23 cellular contexts compared by ENCODE assay signal in genomic region chr14:67442139-67442906, GRCh38. TPM values are rescaled to one million over a fixed set of nuclear protein-coding genes. Genes with fewer than 3 reads are reported as not detected.
A peak's percentile ranks its signal among the peaks of the same experiment; 100 is the strongest.
DNase-seq lines count a peak whose midpoint lies in the region; ATAC-seq, FAIRE-seq and TF ChIP-seq lines count a peak whose summit lies in the region.
"Had no signal": no experiment of that assay in that cellular context is flagged by ENCODE, and none has a peak within 500 bp of the region (broad histone marks: within the 10 kb centered on the region; RNA-seq: fewer than 3 reads in every experiment).

No MANE protein-coding gene starts in this region.

- no peaks in the 10 kb centered on the region for H3K36me3 ChIP-seq in endodermal cell (ENCODE audit: control insufficient read depth, insufficient read depth, low read length)
- H3K36me3 ChIP-seq: SJCRH30, tibial artery had no signal

- no peaks in the 10 kb centered on the region for H3K9me3 ChIP-seq in endodermal cell (ENCODE audit: control insufficient read depth, low read length)
- H3K9me3 ChIP-seq: psoas muscle, SJCRH30, tibial artery had no signal

- DNase-seq in DMS53 (lab: John Stamatoyannopoulos, UW) = peak; percentile 95
- DNase-seq in GM12891 (ENCODE audit: insufficient read length, low spot score) = no peak
- DNase-seq in NCI-H774 (lab: John Stamatoyannopoulos, UW) = peak; percentile 58
- peak; percentile 42 for DNase-seq in endodermal cell
- DNase-seq in occipital lobe (lab: John Stamatoyannopoulos, UW) = no peak
- no peak for DNase-seq in T-helper 2 cell
- DNase-seq: activated CD4-positive, alpha-beta T cell treated with anti-CD3 and anti-CD28 coated beads for 36 hours; activated gamma-delta T cell treated with Interleukin-2 at 50 U/mL for 16 hours; activated T-cell treated with anti-CD3 and anti-CD28 coated beads, Interleukin-2, amount 50 U/mL, for 24 hours; CD4-positive, CD25-positive, alpha-beta regulatory T cell; GOT3; Karpas-422; NCI-H1048; NCI-H1930; NK-92 treated with Interleukin-12 subunit alpha and Interleukin-12 subunit beta, amount 100 ng/mL, for 24 hours; psoas muscle; SJCRH30; stimulated activated CD4-positive, alpha-beta T cell treated with anti-CD3 and anti-CD28 coated beads, Interleukin-15, amount 100 ng/mL, for 24 hours; T-helper 1 cell; tibial artery had no signal

- WGBS in endodermal cell (ENCODE audit: insufficient coverage in 1 of 2, insufficient read length in 1 of 2), 2 experiments = 92 to 95% methylated on average over 6 to 8 of the region's 8 CpGs

- H3K27ac ChIP-seq in endodermal cell (ENCODE audit: low read depth, low read length) = no peak overlapping the region
- H3K27ac ChIP-seq: epithelial cell of prostate, psoas muscle, SJCRH30, tibial artery had no signal

- TF ChIP-seq CTCF in endodermal cell (conservative IDR thresholded peaks at IDR 0.05) = no peak

- TF ChIP-seq POLR2A in GM12891 (IDR thresholded peaks at IDR 0.05; ENCODE audit: low read depth, low read length) = no peak

- H3K36me3 Mint-ChIP-seq in endodermal cell (ENCODE audit: low read depth) = no peaks in the 10 kb centered on the region
- H3K36me3 Mint-ChIP-seq: CD4-positive, CD25-positive, alpha-beta regulatory T cell had no signal

- peak; percentile 13 for FAIRE-seq in GM12891 (lab: Jason Lieb, UNC)

- no peak overlapping the region for H3K4me3 ChIP-seq in endodermal cell (ENCODE audit: low read length)
- H3K4me3 ChIP-seq: psoas muscle, SJCRH30, tibial artery had no signal

- no peak overlapping the region for H3K4me3 Mint-ChIP-seq in endodermal cell
- H3K4me3 Mint-ChIP-seq: activated CD4-positive, alpha-beta T cell treated with anti-CD3 and anti-CD28 coated beads for 36 hours; activated T-cell treated with anti-CD3 and anti-CD28 coated beads, Interleukin-2, amount 50 U/mL, for 24 hours; CD4-positive, CD25-positive, alpha-beta regulatory T cell; stimulated activated naive CD8-positive, alpha-beta T cell treated with anti-CD3 and anti-CD28 coated beads, Interleukin-15, Interleukin-2, amounts not matched to agents 100 ng/mL and 50 ng/mL, for 24 hours had no signal

- peaks cover 17% of the 10 kb centered on the region for H3K4me1 ChIP-seq in endodermal cell (ENCODE audit: control insufficient read depth, insufficient read depth, low read length)
- H3K4me1 ChIP-seq: SJCRH30 had no signal

- no peaks in the 10 kb centered on the region for H3K9me3 Mint-ChIP-seq in endodermal cell
- H3K9me3 Mint-ChIP-seq: activated T-cell treated with anti-CD3 and anti-CD28 coated beads, Interleukin-2, amount 50 U/mL, for 24 hours; stimulated activated naive CD8-positive, alpha-beta T cell treated with anti-CD3 and anti-CD28 coated beads, Interleukin-15, Interleukin-2, amounts not matched to agents 100 ng/mL and 50 ng/mL, for 24 hours had no signal

- no peak overlapping the region for H3K27ac Mint-ChIP-seq in endodermal cell
- H3K27ac Mint-ChIP-seq: activated CD4-positive, alpha-beta T cell treated with anti-CD3 and anti-CD28 coated beads for 36 hours; activated T-cell treated with anti-CD3 and anti-CD28 coated beads, Interleukin-2, amount 50 U/mL, for 24 hours; CD4-positive, CD25-positive, alpha-beta regulatory T cell; stimulated activated naive CD8-positive, alpha-beta T cell treated with anti-CD3 and anti-CD28 coated beads, Interleukin-15, Interleukin-2, amounts not matched to agents 100 ng/mL and 50 ng/mL, for 24 hours had no signal

- H3K27me3 ChIP-seq in endodermal cell (ENCODE audit: control insufficient read depth, insufficient read depth, low read length, poor library complexity, severe bottlenecking) = no peaks in the 10 kb centered on the region
- H3K27me3 ChIP-seq: SJCRH30 had no signal

- H3K4me1 Mint-ChIP-seq in endodermal cell = peaks cover 59% of the 10 kb centered on the region
- H3K4me1 Mint-ChIP-seq: activated CD4-positive, alpha-beta T cell treated with anti-CD3 and anti-CD28 coated beads for 36 hours; CD4-positive, CD25-positive, alpha-beta regulatory T cell had no signal

- ATAC-seq in HG03432 (IDR thresholded peaks at IDR 0.05; ENCODE audit: unreplicated experiment) = no peak
- ATAC-seq: activated CD4-positive, alpha-beta T cell treated with anti-CD3 and anti-CD28 coated beads for 36 hours had no signal

- no peak overlapping the region for H3K9ac ChIP-seq in endodermal cell (ENCODE audit: extremely low read depth, low read length, poor library complexity, severe bottlenecking)

- H3K27me3 Mint-ChIP-seq in endodermal cell (ENCODE audit: insufficient read depth) = no peaks in the 10 kb centered on the region

TF ChIP-seq in GM12891, 5 proteins besides CTCF, POLR2A, EP300 and RAD21:
- TF ChIP-seq TAF1 (IDR thresholded peaks at IDR 0.05; ENCODE audit: low read depth, low read length) (no peak), PAX5 (IDR thresholded peaks at IDR 0.05; ENCODE audit: insufficient read depth, low read length, severe bottlenecking) (no peak)

RNA-seq across cellular contexts. Expression of gene PLEK2, which starts 30.4 kb away (rescaled TPM):
- polyA plus RNA-seq in GM12891 (2012; ENCODE audit: low read depth, missing spikeins) = not detected
- total RNA-seq in endodermal cell = 1 to 10 TPM; 1.6 to 2.0 TPM
- polyA plus RNA-seq in endodermal cell (2013, experiment 1 of 2) = not detected
- 0.46 TPM for polyA plus RNA-seq in endodermal cell (2013, experiment 2 of 2)
- total RNA-seq in occipital lobe = 0.47 TPM
- total RNA-seq: CD4-positive, CD25-positive, alpha-beta regulatory T cell; SJCRH30 had no signal

RNA-seq across cellular contexts. Expression of gene TMEM229B, which starts 46.2 kb away (rescaled TPM):
- polyA plus RNA-seq in GM12891 (2012; ENCODE audit: low read depth, missing spikeins) = 0.85 TPM
- total RNA-seq in endodermal cell (1 to 10 TPM; 1.1 to 1.5 TPM), occipital lobe (23.9 TPM)
- polyA plus RNA-seq in endodermal cell (2013, experiment 1 of 2) = 0.25 TPM
- polyA plus RNA-seq in endodermal cell (2013, experiment 2 of 2) = 0.37 TPM
- total RNA-seq: SJCRH30 had no signal

Comparison
In these comparisons a context has a peak if more than half of its experiments do, and no peak if none do; other contexts are left out.
1. DNase-seq: peak in DMS53 (single experiment), NCI-H774 (single experiment) and endodermal cell (single experiment); none in GM12891 (single experiment), occipital lobe (single experiment) and T-helper 2 cell (0 of 5).